In the genomic region with DNA sequence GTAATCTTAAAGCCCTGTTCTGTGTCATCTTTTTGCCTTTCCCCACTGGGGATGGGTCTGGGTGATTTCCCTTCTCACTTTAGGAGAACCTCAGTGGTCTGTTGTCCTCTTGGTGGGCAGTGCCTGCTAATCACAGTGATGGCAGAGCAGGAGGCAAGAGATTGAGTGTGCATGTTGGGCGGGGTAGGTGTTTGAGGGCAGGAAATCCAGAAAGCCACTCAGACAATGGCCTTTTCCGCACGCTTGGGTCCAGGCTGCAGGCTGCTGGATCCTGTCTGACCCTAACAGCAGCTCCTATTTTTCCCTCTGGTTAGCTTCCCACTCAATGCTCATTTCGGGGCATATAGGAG, we compare ENCODE assay signal across 2 cellular contexts.
TF ChIP-seq lines count a peak whose summit lies in the region.

No MANE protein-coding gene starts in this region.

TF ChIP-seq in SK-N-SH, 30 proteins besides CTCF, POLR2A, EP300 and RAD21 (continued from another document):
- TF ChIP-seq, protein P1, sequence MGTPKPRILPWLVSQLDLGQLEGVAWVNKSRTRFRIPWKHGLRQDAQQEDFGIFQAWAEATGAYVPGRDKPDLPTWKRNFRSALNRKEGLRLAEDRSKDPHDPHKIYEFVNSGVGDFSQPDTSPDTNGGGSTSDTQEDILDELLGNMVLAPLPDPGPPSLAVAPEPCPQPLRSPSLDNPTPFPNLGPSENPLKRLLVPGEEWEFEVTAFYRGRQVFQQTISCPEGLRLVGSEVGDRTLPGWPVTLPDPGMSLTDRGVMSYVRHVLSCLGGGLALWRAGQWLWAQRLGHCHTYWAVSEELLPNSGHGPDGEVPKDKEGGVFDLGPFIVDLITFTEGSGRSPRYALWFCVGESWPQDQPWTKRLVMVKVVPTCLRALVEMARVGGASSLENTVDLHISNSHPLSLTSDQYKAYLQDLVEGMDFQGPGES (IDR thresholded peaks at IDR 0.05; ENCODE audit: low read depth, low read length), result no peak
- no peak for TF ChIP-seq NFIC (IDR thresholded peaks at IDR 0.05; ENCODE audit: borderline replicate concordance)

TF ChIP-seq in SK-N-SH treated with all-trans-retinoic acid at 6 μM for 48 hours, 23 proteins besides CTCF, POLR2A, EP300 and RAD21 (continued from another document):
- TF ChIP-seq, protein P2, sequence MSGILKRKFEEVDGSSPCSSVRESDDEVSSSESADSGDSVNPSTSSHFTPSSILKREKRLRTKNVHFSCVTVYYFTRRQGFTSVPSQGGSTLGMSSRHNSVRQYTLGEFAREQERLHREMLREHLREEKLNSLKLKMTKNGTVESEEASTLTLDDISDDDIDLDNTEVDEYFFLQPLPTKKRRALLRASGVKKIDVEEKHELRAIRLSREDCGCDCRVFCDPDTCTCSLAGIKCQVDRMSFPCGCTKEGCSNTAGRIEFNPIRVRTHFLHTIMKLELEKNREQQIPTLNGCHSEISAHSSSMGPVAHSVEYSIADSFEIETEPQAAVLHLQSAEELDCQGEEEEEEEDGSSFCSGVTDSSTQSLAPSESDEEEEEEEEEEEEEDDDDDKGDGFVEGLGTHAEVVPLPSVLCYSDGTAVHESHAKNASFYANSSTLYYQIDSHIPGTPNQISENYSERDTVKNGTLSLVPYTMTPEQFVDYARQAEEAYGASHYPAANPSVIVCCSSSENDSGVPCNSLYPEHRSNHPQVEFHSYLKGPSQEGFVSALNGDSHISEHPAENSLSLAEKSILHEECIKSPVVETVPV (CRISPR knock-in tag; IDR thresholded peaks at IDR 0.05), result no peak
- TF ChIP-seq, protein P3, sequence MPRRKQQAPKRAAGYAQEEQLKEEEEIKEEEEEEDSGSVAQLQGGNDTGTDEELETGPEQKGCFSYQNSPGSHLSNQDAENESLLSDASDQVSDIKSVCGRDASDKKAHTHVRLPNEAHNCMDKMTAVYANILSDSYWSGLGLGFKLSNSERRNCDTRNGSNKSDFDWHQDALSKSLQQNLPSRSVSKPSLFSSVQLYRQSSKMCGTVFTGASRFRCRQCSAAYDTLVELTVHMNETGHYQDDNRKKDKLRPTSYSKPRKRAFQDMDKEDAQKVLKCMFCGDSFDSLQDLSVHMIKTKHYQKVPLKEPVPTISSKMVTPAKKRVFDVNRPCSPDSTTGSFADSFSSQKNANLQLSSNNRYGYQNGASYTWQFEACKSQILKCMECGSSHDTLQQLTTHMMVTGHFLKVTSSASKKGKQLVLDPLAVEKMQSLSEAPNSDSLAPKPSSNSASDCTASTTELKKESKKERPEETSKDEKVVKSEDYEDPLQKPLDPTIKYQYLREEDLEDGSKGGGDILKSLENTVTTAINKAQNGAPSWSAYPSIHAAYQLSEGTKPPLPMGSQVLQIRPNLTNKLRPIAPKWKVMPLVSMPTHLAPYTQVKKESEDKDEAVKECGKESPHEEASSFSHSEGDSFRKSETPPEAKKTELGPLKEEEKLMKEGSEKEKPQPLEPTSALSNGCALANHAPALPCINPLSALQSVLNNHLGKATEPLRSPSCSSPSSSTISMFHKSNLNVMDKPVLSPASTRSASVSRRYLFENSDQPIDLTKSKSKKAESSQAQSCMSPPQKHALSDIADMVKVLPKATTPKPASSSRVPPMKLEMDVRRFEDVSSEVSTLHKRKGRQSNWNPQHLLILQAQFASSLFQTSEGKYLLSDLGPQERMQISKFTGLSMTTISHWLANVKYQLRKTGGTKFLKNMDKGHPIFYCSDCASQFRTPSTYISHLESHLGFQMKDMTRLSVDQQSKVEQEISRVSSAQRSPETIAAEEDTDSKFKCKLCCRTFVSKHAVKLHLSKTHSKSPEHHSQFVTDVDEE (CRISPR knock-in tag; IDR thresholded peaks at IDR 0.05), result no peak
- TF ChIP-seq, protein P4, sequence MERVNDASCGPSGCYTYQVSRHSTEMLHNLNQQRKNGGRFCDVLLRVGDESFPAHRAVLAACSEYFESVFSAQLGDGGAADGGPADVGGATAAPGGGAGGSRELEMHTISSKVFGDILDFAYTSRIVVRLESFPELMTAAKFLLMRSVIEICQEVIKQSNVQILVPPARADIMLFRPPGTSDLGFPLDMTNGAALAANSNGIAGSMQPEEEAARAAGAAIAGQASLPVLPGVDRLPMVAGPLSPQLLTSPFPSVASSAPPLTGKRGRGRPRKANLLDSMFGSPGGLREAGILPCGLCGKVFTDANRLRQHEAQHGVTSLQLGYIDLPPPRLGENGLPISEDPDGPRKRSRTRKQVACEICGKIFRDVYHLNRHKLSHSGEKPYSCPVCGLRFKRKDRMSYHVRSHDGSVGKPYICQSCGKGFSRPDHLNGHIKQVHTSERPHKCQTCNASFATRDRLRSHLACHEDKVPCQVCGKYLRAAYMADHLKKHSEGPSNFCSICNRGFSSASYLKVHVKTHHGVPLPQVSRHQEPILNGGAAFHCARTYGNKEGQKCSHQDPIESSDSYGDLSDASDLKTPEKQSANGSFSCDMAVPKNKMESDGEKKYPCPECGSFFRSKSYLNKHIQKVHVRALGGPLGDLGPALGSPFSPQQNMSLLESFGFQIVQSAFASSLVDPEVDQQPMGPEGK (CRISPR knock-in tag; IDR thresholded peaks at IDR 0.05; ENCODE audit: borderline replicate concordance), result no peak
